In the genomic region with DNA sequence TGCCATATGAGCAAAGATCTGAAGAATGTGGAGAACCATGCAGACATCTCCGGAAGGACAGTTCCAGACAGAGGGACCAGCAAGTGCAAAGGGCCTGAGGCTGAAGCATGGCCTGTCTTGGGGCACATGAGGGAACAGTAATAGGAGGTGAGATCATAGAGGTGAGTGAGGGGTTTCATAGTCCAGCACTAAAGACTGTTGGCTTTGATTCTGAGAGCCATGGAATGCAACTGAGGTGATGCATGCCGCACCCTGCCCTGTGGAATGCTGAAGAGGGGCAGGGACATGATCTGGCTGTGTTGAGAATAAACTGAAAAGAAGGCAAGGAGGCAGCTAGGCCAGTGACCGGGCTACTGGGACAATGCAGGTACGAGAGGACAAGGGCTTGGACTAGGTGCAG, we compare ENCODE assay signal across 13 cellular contexts.
A peak's percentile ranks its signal among the peaks of the same experiment; 100 is the strongest.
DNase-seq lines count a peak whose midpoint lies in the region; ATAC-seq, FAIRE-seq and TF ChIP-seq lines count a peak whose summit lies in the region.
"Had no signal": no experiment of that assay in that cellular context is flagged by ENCODE, and none has a peak within 500 bp of the region (broad histone marks: within the 10 kb centered on the region; RNA-seq: fewer than 3 reads in every experiment).

No MANE protein-coding gene starts in this region.

- H3K9me3 ChIP-seq in HepG2 (ENCODE audit: low read length) (no peaks in the 10 kb centered on the region), right lobe of liver (no peaks in the 10 kb centered on the region), uterus (no peaks in the 10 kb centered on the region)
- H3K9me3 ChIP-seq: tibial artery had no signal

- peaks cover 21% of the 10 kb centered on the region for H4K20me1 ChIP-seq in HepG2 (ENCODE audit: insufficient read depth, low read length)

- TF ChIP-seq CTCF in HepG2 (CRISPR knock-in tag; IDR thresholded peaks at IDR 0.05) (no peak), right lobe of liver (IDR thresholded peaks at IDR 0.05) (no peak), bronchial epithelial cell (IDR thresholded peaks at IDR 0.05; ENCODE audit: insufficient read depth, low read length, severe bottlenecking) (no peak), uterus (IDR thresholded peaks at IDR 0.05) (no peak), CD14-positive monocyte (IDR thresholded peaks at IDR 0.05) (no peak)

- H3K27me3 ChIP-seq in HepG2 (ENCODE audit: control insufficient read depth in 1 of 2, insufficient read depth in 2 of 2, low read length in 2 of 2) (no peaks in the 10 kb centered on the region), right lobe of liver (no peaks in the 10 kb centered on the region), bronchial epithelial cell (ENCODE audit: control insufficient read depth, insufficient read depth, low read length) (no peaks in the 10 kb centered on the region), uterus (no peaks in the 10 kb centered on the region)
- H3K27me3 ChIP-seq: tibial artery had no signal

- H3K9ac ChIP-seq in HepG2 (ENCODE audit: insufficient read depth, low read depth, low read length): no peak overlapping the region
- H3K9ac ChIP-seq: parathyroid adenoma had no signal

- no peak overlapping the region for H3K4me3 Mint-ChIP-seq in CD14-positive monocyte
- H3K4me3 Mint-ChIP-seq: T-helper 1 cell treated with Interleukin-12 subunit alpha and Interleukin-12 subunit beta and Interleukin-4 antibody, amounts not matched to agents 30 μg/mL and 1 μg/mL, for 36 hours had no signal

- peaks cover 19% of the 10 kb centered on the region for H3K79me2 ChIP-seq in HepG2 (ENCODE audit: insufficient read depth, low read length)

- no TSS peak for BruUV-seq in HepG2 (replicated peaks; lab: Mats Ljungman, UMichigan)

- peak; percentile 48; the same call in 2 of the 3 replicates for ATAC-seq in HepG2
- ATAC-seq in right lobe of liver: no peak
- no peak for ATAC-seq in activated CD4-positive, CD25-positive, alpha-beta regulatory T cell treated with anti-CD3 and anti-CD28 coated beads, Interleukin-2, amount 50 U/mL, for 24 hours

- H3K4me1 ChIP-seq in HepG2 (ENCODE audit: insufficient read depth, low read length) (0 out of 2 replicates have a peak, but pooled peaks cover 6% of the 10 kb centered on the region), right lobe of liver (peaks cover 0 to 54% (median 19%) of the 10 kb centered on the region in 4 donors), uterus (peaks cover 5 to 17% of the 10 kb centered on the region in 2 donors)

- H3K27ac ChIP-seq in HepG2 (ENCODE audit: extremely low read length, insufficient read depth, low read length): no peak overlapping the region
- H3K27ac ChIP-seq in right lobe of liver: peak overlapping the region in 1 of 3 donors; percentile 41
- peak overlapping the region; percentile 54 to 74 for H3K27ac ChIP-seq in uterus

- WGBS in HepG2 (ENCODE audit: low lambda C conversion rate): 90% methylated on average over 4 of the region's 4 CpGs
- 80% methylated on average over 1 of the region's 4 CpGs for WGBS in right lobe of liver (ENCODE audit: insufficient coverage, low coverage, low lambda C conversion rate, missing lambda C conversion rate)

- H3K36me3 Mint-ChIP-seq in CD14-positive monocyte: peaks cover 13 to 29% of the 10 kb centered on the region in 2 donors

- H3K27me3 Mint-ChIP-seq in CD14-positive monocyte (ENCODE audit: low read depth in 3 of 3): no peaks in the 10 kb centered on the region

- peak; percentile 37 for DNase-seq in HepG2 (ENCODE audit: low spot score)
- no peak for DNase-seq in right lobe of liver
- peak; percentile 69 for DNase-seq in bronchial epithelial cell (ENCODE audit: low read depth)
- DNase-seq in myocyte (ENCODE audit: low read depth): peak; percentile 19
- no peak for DNase-seq in uterus
- no peak for DNase-seq in CD14-positive monocyte (ENCODE audit: low spot score)
- no peak for DNase-seq in hypothalamus (lab: John Stamatoyannopoulos, UW)
- DNase-seq: left cardiac atrium, NCI-H2081 treated with DMSO at 0.1 percent for 48 hours, tibial artery had no signal

- H2AFZ ChIP-seq in HepG2 (ENCODE audit: low read length): no peak overlapping the region
- H2AFZ ChIP-seq: parathyroid adenoma had no signal

- intact Hi-C loops in HepG2 (cut with micrococcal nuclease; ENCODE audit: unreplicated experiment): no loop called here
- intact Hi-C loops in right lobe of liver (cut with DNase I): no loop called here
- intact Hi-C loops in uterus (cut with DNase I; ENCODE audit: low total_unique reads): no loop called here
- intact Hi-C loops in CD14-positive monocyte (cut with micrococcal nuclease): no loop called here

- CTCF ChIA-PET in HepG2 (lab: Yijun Ruan, JAX; ENCODE audit: low intra/inter-chr PET ratio, low total read pairs): no interaction called here

- no peak for TF ChIP-seq EP300 in HepG2 (IDR thresholded peaks at IDR 0.05; ENCODE audit: low read depth in 2 of 2, low read length in 2 of 2)
- no peak for TF ChIP-seq EP300 in HepG2 (CRISPR knock-in tag; IDR thresholded peaks at IDR 0.05; ENCODE audit: borderline replicate concordance)

- H3K36me3 ChIP-seq in HepG2 (replicated peaks in 1 of 2; ENCODE audit: control insufficient read depth in 1 of 2, insufficient read depth in 2 of 2, low read length in 2 of 2) (peaks cover 4 to 14% of the 10 kb centered on the region in 2 experiments; a peak in 3 of 5 replicates), right lobe of liver (peaks cover 0 to 14% (median under 1%) of the 10 kb centered on the region in 4 donors), bronchial epithelial cell (ENCODE audit: control insufficient read depth, insufficient read depth, low read length) (no peaks in the 10 kb centered on the region), uterus (no peaks in the 10 kb centered on the region)

- no peak overlapping the region for H3K4me2 ChIP-seq in HepG2 (ENCODE audit: low read depth, low read length)

- H3K4me3 ChIP-seq in HepG2 (replicated peaks in 1 of 3; ENCODE audit: insufficient read depth in 1 of 3, low read depth in 2 of 3, low read length in 3 of 3): no peak overlapping the region
- no peak overlapping the region for H3K4me3 ChIP-seq in right lobe of liver
- no peak overlapping the region for H3K4me3 ChIP-seq in bronchial epithelial cell (ENCODE audit: low read depth, low read length)
- H3K4me3 ChIP-seq in uterus: no peak overlapping the region
- H3K4me3 ChIP-seq: tibial artery had no signal

- peak overlapping the region in 1 of 7 donors; percentile 7 for H3K27ac Mint-ChIP-seq in CD14-positive monocyte

- POLR2A ChIA-PET in HepG2 (lab: Yijun Ruan, JAX): interaction anchor here (1.5 kb wide), 1 partner anchor 10 kb away, joined by 5 read pairs; no protein-coding TSS in a partner anchor

- TF ChIP-seq POLR2A in HepG2 (IDR thresholded peaks at IDR 0.05; ENCODE audit: insufficient read depth in 1 of 2, low read depth in 2 of 2, low read length in 2 of 2): no peak
- no peak for TF ChIP-seq POLR2A in right lobe of liver (IDR thresholded peaks at IDR 0.05)
- no peak for TF ChIP-seq POLR2A in uterus (IDR thresholded peaks at IDR 0.05)

- no peaks in the 10 kb centered on the region for H3K9me3 Mint-ChIP-seq in CD14-positive monocyte
- H3K9me3 Mint-ChIP-seq: T-helper 1 cell treated with Interleukin-12 subunit alpha and Interleukin-12 subunit beta and Interleukin-4 antibody, amounts not matched to agents 30 μg/mL and 1 μg/mL, for 36 hours had no signal

- H3K4me1 Mint-ChIP-seq in CD14-positive monocyte: peaks cover 5% of the 10 kb centered on the region

- no peak for TF ChIP-seq RAD21 in HepG2 (CRISPR knock-in tag; IDR thresholded peaks at IDR 0.05)

- FAIRE-seq in HepG2 (lab: Jason Lieb, UNC): no peak
- FAIRE-seq in bronchial epithelial cell (lab: Jason Lieb, UNC): no peak

- in situ Hi-C loops in HepG2 (cut with HindIII; ENCODE audit: extremely low pct_ligation_motif_present, low pct_unique_long_range_greater_than_20kb): no loop called here

TF ChIP-seq in HepG2, 621 proteins besides CTCF, POLR2A, EP300 and RAD21:
- TF ChIP-seq TEAD3 (CRISPR knock-in tag; optimal IDR thresholded peaks at IDR 0.05; ENCODE audit: borderline replicate concordance) (peak; percentile 10), ZNF138 (CRISPR knock-in tag; IDR thresholded peaks at IDR 0.05; ENCODE audit: low read depth) (no peak)

Comparison
In these comparisons a context has a peak if more than half of its experiments do, and no peak if none do; other contexts are left out.
1. DNase-seq: peak in HepG2 (single experiment), bronchial epithelial cell (single experiment) and myocyte (single experiment); none in right lobe of liver (0 of 3), uterus (0 of 2), CD14-positive monocyte (single experiment) and hypothalamus (0 of 51).